Comparison of ENCODE assay signal across 8 cellular contexts in the genomic region with DNA sequence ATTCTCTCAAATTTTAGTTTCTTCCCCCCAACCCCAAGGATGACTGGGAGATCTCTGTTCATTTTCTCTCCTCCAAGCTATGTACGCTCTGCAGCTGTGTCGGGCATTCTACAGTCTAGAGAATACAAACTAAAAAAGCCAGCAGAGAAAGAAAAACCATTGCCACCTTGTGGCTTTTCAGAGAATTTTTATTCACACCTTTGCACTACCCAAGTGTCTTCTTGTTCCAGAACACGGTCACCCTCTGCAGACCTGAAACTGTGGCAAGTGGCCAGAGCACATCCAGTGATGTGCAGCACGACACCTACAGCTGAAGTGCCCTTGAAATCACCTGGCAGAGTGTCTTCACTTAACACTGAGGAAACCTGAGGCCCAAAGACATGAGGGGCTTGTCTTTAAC.
A peak's percentile ranks its signal among the peaks of the same experiment; 100 is the strongest.
DNase-seq lines count a peak whose midpoint lies in the region; ATAC-seq and TF ChIP-seq lines count a peak whose summit lies in the region.

No MANE protein-coding gene starts in this region.

- H3K4me3 ChIP-seq in Panc1 (ENCODE audit: low read depth in 2 of 2, low read length in 2 of 2): no peak overlapping the region

- intact Hi-C loops in Panc1 (cut with micrococcal nuclease; ENCODE audit: unreplicated experiment): no loop called here

- peak; percentile 13 for DNase-seq in CD1c-positive myeloid dendritic cell (ENCODE audit: extremely low spot score)
- DNase-seq in Panc1 (ENCODE audit: low read depth, low spot score): no peak
- peak; percentile 19 for DNase-seq in fibroblast of gingiva (ENCODE audit: low read depth)
- peak; percentile 38 for DNase-seq in renal cortical epithelial cell (ENCODE audit: low read depth)
- DNase-seq in UCSD-AML1 (lab: John Stamatoyannopoulos, UW; ENCODE audit: unreplicated experiment): no peak
- no peak for DNase-seq in NCI-H2081 treated with DMSO at 0.1 percent for 48 hours (lab: John Stamatoyannopoulos, UW)

- no TSS peak for BruUV-seq in Panc1 (replicated peaks; lab: Mats Ljungman, UMichigan)

- H3K36me3 ChIP-seq in Panc1 (ENCODE audit: control insufficient read depth, insufficient read depth, low read length): no peaks in the 10 kb centered on the region; the same call in 1 of the 2 replicates

- TF ChIP-seq CTCF in Panc1 (IDR thresholded peaks at IDR 0.05): peak; percentile 54

- H3K4me1 ChIP-seq in Panc1 (ENCODE audit: control insufficient read depth, insufficient read depth, low read length): no peaks in the 10 kb centered on the region

- POLR2A ChIA-PET in Panc1 (lab: Charles Lee): interaction anchor here (0.6 kb wide), 1 partner anchor 173 kb away, joined by 7 read pairs; no protein-coding TSS in a partner anchor

- H3K27me3 ChIP-seq in Panc1 (ENCODE audit: control insufficient read depth, insufficient read depth, low read length): no peaks in the 10 kb centered on the region

- CTCF ChIA-PET in Panc1 (lab: Charles Lee): no interaction called here

- no peak overlapping the region for H3K27ac ChIP-seq in Panc1 (ENCODE audit: low read length)

- no peaks in the 10 kb centered on the region for H3K9me3 ChIP-seq in Panc1 (ENCODE audit: control insufficient read depth, insufficient read depth, low read depth, low read length)

- in situ Hi-C loops in Panc1 (cut with HindIII; ENCODE audit: low pct_unique_long_range_greater_than_20kb, low sequenced_read_pairs): no loop called here

- ATAC-seq in GM19452 (IDR thresholded peaks at IDR 0.05; ENCODE audit: unreplicated experiment): peak; percentile 48
- peak; percentile 77 for ATAC-seq in Panc1
- ATAC-seq in GM21786 (IDR thresholded peaks at IDR 0.05; ENCODE audit: unreplicated experiment): no peak

Comparison
In these comparisons a context has a peak if more than half of its experiments do, and no peak if none do; other contexts are left out.
1. DNase-seq: peak in CD1c-positive myeloid dendritic cell (single experiment), fibroblast of gingiva (single experiment) and renal cortical epithelial cell (single experiment); none in Panc1 (single experiment), UCSD-AML1 (single experiment) and NCI-H2081 treated with DMSO at 0.1 percent for 48 hours (single experiment).